Comparison of ENCODE assay signal across 10 cellular contexts in the genomic region with DNA sequence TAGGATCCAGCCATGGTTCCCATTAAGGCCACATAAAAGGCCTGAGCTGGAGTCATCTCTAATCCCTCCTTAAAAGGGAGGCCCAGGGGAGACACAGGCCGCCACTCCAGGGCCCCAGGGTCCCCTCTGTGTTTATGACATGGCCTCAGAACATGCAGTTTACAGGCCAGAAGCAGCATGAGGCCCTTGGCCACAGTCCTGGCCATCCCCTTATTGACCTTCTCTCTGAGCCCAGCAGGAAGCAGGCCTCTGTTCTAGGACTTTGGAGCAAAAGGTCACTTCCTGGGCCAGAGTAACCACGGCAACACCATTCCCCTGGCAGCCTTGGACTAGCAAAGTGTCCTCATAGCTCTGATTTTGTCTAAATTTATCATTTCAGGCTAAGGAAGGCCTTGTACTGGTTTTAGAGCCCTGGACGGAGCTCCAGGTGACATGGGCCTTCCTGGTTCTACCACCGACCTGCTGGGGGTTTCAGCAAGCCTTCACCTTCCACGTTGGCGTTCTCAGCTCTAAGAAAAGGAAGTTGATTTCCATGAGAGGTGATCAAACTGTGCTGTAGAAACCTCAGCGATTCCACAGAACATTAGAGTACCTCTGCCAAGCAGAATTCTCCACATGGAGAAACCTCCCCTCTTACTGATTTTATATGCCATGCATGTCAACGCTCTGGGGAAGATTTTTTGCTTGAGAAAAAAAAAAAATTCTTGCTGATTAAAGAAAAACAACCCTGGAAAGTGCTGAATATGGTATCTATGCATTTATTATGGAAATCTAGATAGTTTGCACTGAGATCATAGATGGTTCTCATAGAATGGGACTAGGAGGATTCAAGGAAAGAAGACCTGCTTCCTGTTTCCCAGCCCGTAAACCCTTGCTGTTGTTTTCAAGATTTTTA. TPM values are rescaled to one million over a fixed set of nuclear protein-coding genes. Genes with fewer than 3 reads are reported as not detected.
DNase-seq lines count a peak whose midpoint lies in the region; ATAC-seq and TF ChIP-seq lines count a peak whose summit lies in the region.
"Had no signal": no experiment of that assay in that cellular context is flagged by ENCODE, and none has a peak within 500 bp of the region (broad histone marks: within the 10 kb centered on the region; RNA-seq: fewer than 3 reads in every experiment).

No MANE protein-coding gene starts in this region.

- H3K27me3 ChIP-seq in muscle layer of duodenum (ENCODE audit: low read depth, low read length) (no peaks in the 10 kb centered on the region), upper lobe of right lung (no peaks in the 10 kb centered on the region)

- no peak for ATAC-seq in activated T-cell treated with anti-CD3 and anti-CD28 coated beads, Interleukin-2, amount 50 U/mL, for 4 hours
- ATAC-seq in esophagus mucosa = peak; percentile 32
- ATAC-seq in upper lobe of right lung = peak; percentile 51
- no peak for ATAC-seq in HG02970 (IDR thresholded peaks at IDR 0.05; ENCODE audit: low FRiP score, unreplicated experiment)
- no peak for ATAC-seq in GM18519 (IDR thresholded peaks at IDR 0.05; ENCODE audit: low FRiP score, unreplicated experiment)

- H3K36me3 Mint-ChIP-seq in activated T-cell treated with anti-CD3 and anti-CD28 coated beads, Interleukin-2, amount 50 U/mL, for 4 hours (ENCODE audit: insufficient read depth) = peaks cover 4% of the 10 kb centered on the region

- peaks cover 17 to 25% of the 10 kb centered on the region in 2 donors for H3K4me1 ChIP-seq in muscle layer of duodenum (ENCODE audit: control insufficient read depth in 1 of 2, insufficient read depth in 2 of 2, low read length in 2 of 2)
- peaks cover 75% of the 10 kb centered on the region for H3K4me1 ChIP-seq in upper lobe of right lung

- no peaks in the 10 kb centered on the region for H3K36me3 ChIP-seq in muscle layer of duodenum (ENCODE audit: control insufficient read depth in 1 of 2, insufficient read depth in 2 of 2, low read length in 2 of 2)
- no peaks in the 10 kb centered on the region for H3K36me3 ChIP-seq in upper lobe of right lung

- H3K4me3 Mint-ChIP-seq in activated T-cell treated with anti-CD3 and anti-CD28 coated beads, Interleukin-2, amount 50 U/mL, for 4 hours = no peak overlapping the region

- H3K9me3 ChIP-seq in muscle layer of duodenum (ENCODE audit: control insufficient read depth in 1 of 2, low read length in 2 of 2) = no peaks in the 10 kb centered on the region
- H3K9me3 ChIP-seq in upper lobe of right lung = no peaks in the 10 kb centered on the region

- intact Hi-C loops in upper lobe of right lung (cut with DNase I) = no loop called here

- no peak for TF ChIP-seq CTCF in upper lobe of right lung (IDR thresholded peaks at IDR 0.05)

- H3K27ac ChIP-seq in muscle layer of duodenum (ENCODE audit: low read length) (peak overlapping the region; percentile 60), upper lobe of right lung (peak overlapping the region; percentile 87)

- DNase-seq in activated T-cell treated with anti-CD3 and anti-CD28 coated beads, Interleukin-2, amount 50 U/mL, for 1 hour = peak; percentile 11
- no peak for DNase-seq in activated T-cell treated with anti-CD3 and anti-CD28 coated beads, Interleukin-2, amount 50 U/mL, for 4 hours
- DNase-seq in upper lobe of right lung = peak; percentile 66
- no peak for DNase-seq in epidermal melanocyte (ENCODE audit: insufficient read length, low spot score)
- DNase-seq: activated naive CD4-positive, alpha-beta T cell; AML-193 had no signal

- H3K9me3 Mint-ChIP-seq in activated T-cell treated with anti-CD3 and anti-CD28 coated beads, Interleukin-2, amount 50 U/mL, for 4 hours = no peaks in the 10 kb centered on the region

- H3K4me1 Mint-ChIP-seq in activated T-cell treated with anti-CD3 and anti-CD28 coated beads, Interleukin-2, amount 50 U/mL, for 4 hours (ENCODE audit: low read depth) = peaks cover 9% of the 10 kb centered on the region

- H3K27me3 Mint-ChIP-seq in activated T-cell treated with anti-CD3 and anti-CD28 coated beads, Interleukin-2, amount 50 U/mL, for 4 hours (ENCODE audit: low read depth) = no peaks in the 10 kb centered on the region

- no peak overlapping the region for H3K4me3 ChIP-seq in muscle layer of duodenum (ENCODE audit: low read depth in 1 of 2, low read length in 2 of 2)
- H3K4me3 ChIP-seq in upper lobe of right lung = no peak overlapping the region

RNA-seq across cellular contexts. Expression of a gene that starts 53.7 kb away (rescaled TPM):
- 1 to 10 TPM; 6.0 to 6.7 (median 6.3) TPM for total RNA-seq in activated T-cell treated with anti-CD3 and anti-CD28 coated beads, Interleukin-2, amount 50 U/mL, for 4 hours
- total RNA-seq in esophagus mucosa = 12.4 TPM
- total RNA-seq in upper lobe of right lung = 35.8 TPM

Comparison
In these comparisons a context has a peak if more than half of its experiments do, and no peak if none do; other contexts are left out.
1. DNase-seq: peak in activated T-cell treated with anti-CD3 and anti-CD28 coated beads, Interleukin-2, amount 50 U/mL, for 1 hour (single experiment) and upper lobe of right lung (single experiment); none in activated T-cell treated with anti-CD3 and anti-CD28 coated beads, Interleukin-2, amount 50 U/mL, for 4 hours (single experiment) and epidermal melanocyte (single experiment).
2. ATAC-seq: peak in esophagus mucosa (single experiment) and upper lobe of right lung (single experiment); none in activated T-cell treated with anti-CD3 and anti-CD28 coated beads, Interleukin-2, amount 50 U/mL, for 4 hours (0 of 2), HG02970 (single experiment) and GM18519 (single experiment).